ENCODE assay signal across 23 cellular contexts in the genomic region with DNA sequence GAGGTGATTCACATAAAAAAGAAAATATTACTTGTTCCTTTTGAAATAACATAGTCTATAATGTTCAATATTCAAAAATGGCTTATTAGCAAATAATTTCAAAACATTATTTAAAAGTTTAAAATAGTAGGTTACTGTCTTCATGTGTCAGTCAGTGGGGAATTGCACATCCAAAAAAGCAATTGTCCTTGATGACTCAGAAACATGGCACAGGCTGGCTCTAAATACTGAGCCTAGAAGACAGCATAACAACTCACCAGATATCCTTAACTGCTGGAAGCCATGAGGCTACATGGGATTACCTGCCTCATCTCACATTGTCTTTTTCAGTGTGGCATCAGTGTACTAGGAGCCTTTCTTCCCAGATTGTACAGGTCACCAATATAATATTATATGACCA.
"Had no signal": no experiment of that assay in that cellular context is flagged by ENCODE, and none has a peak within 500 bp of the region (broad histone marks: within the 10 kb centered on the region; RNA-seq: fewer than 3 reads in every experiment).

No MANE protein-coding gene starts in this region.

- DNase-seq: activated CD4-positive, alpha-beta T cell treated with anti-CD3 and anti-CD28 coated beads, Interleukin-2, amount 50 U/mL, for 1 hour; activated CD4-positive, CD25-positive, alpha-beta regulatory T cell treated with anti-CD3 and anti-CD28 coated beads, Interleukin-2, amount 50 U/mL, for 72 hours; activated CD8-positive, alpha-beta T cell treated with anti-CD3 and anti-CD28 coated beads, Interleukin-2, amount 10 ng/mL, durations not matched to agents 7 days and 5 days; activated gamma-delta T cell treated with Interleukin-2 at 50 U/mL for 16 hours; activated T-cell treated with anti-CD3 and anti-CD28 coated beads, Interleukin-2, amount 50 U/mL, for 1 hour; endodermal cell; glutamatergic neuron; immature natural killer cell; kidney glomerular epithelial cell; left ventricle myocardium inferior; naive thymus-derived CD8-positive, alpha-beta T cell; retina; sigmoid colon; stimulated activated CD4-positive, alpha-beta T cell treated with anti-CD3 and anti-CD28 coated beads, Interleukin-2, amount 100 ng/mL, for 48 hours; stimulated activated CD8-positive, alpha-beta memory T cell treated with anti-CD3 and anti-CD28 coated beads, Interleukin-4, amount 100 ng/mL, for 48 hours; stimulated activated naive B cell treated with anti-CD40 and anti-IgM and Interleukin-4, amounts not matched to agents 10 μg/mL and 1 μg/mL and 100 μg/mL, for 72 hours; transverse colon; WERI-Rb-1 had no signal

- H3K4me2 ChIP-seq: hepatocyte, neural progenitor cell had no signal

- H3K9ac ChIP-seq: neural progenitor cell had no signal

- ATAC-seq: activated CD8-positive, alpha-beta T cell treated with anti-CD3 and anti-CD28 coated beads, Interleukin-2, amount 10 ng/mL, durations not matched to agents 7 days and 5 days; naive thymus-derived CD8-positive, alpha-beta T cell; stimulated activated naive B cell treated with anti-CD40 and anti-IgM and Interleukin-4, amounts not matched to agents 10 μg/mL and 1 μg/mL and 100 μg/mL, for 72 hours had no signal

- FAIRE-seq: frontal cortex, urothelium cell line had no signal

- H3K27ac ChIP-seq: coronary artery, hepatocyte, left ventricle myocardium inferior, neural progenitor cell, sigmoid colon, transverse colon, WERI-Rb-1 had no signal

- H3K9me3 ChIP-seq: sigmoid colon, transverse colon had no signal

- H2AFZ ChIP-seq: hepatocyte, neural progenitor cell had no signal

- H3K4me3 ChIP-seq: coronary artery, hepatocyte, left ventricle myocardium inferior, neural progenitor cell, sigmoid colon, transverse colon had no signal

- H3K27me3 ChIP-seq: hepatocyte, neural progenitor cell, sigmoid colon, transverse colon had no signal

- H3K36me3 ChIP-seq: left ventricle myocardium inferior, neural progenitor cell, sigmoid colon, transverse colon, WERI-Rb-1 had no signal

- H3K4me1 ChIP-seq: left ventricle myocardium inferior, neural progenitor cell, sigmoid colon, transverse colon had no signal
